ENCODE assay signal across 1 cellular context in the genomic region with DNA sequence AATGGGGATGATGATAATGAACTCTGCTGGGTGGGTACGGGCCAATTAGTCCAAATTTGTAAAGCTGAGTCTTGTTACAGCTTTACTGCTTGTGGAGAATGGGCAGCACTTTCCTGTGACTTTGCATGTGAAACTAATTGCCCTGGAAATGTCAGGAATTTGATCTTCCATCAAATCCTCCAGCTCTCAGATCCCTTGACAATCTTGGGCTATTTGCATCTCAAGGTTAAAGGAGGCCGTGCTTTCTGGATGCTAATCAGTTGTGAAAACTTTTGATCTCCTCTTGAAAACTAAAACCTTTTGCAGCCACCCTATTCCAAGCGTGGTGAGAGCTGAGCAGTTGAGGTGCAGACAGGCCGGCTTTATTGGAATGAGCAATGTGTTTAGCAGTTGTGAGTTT.
TF ChIP-seq lines count a peak whose summit lies in the region.

No MANE protein-coding gene starts in this region.

TF ChIP-seq in H1, 55 proteins besides CTCF, POLR2A, EP300 and RAD21:
- TF ChIP-seq RXRA (IDR thresholded peaks at IDR 0.05; ENCODE audit: insufficient read depth, low read depth, low read length) (no peak), FOSL1 (IDR thresholded peaks at IDR 0.05; ENCODE audit: insufficient read depth, low read depth, low read length) (no peak), BCL11A (IDR thresholded peaks at IDR 0.05; ENCODE audit: low read depth in 2 of 2, low read length in 2 of 2) (no peak), SP4 (IDR thresholded peaks at IDR 0.05; ENCODE audit: low read length) (no peak), SP2 (IDR thresholded peaks at IDR 0.05; ENCODE audit: low read length) (no peak), MAFK (IDR thresholded peaks at IDR 0.05; ENCODE audit: low read depth, low read length) (no peak), JUND (IDR thresholded peaks at IDR 0.05; ENCODE audit: low read length) (0 out of 2 replicates have a peak, but pooled peaks have one; percentile 14), SRF (IDR thresholded peaks at IDR 0.05; ENCODE audit: low read depth, low read length) (no peak), NANOG (IDR thresholded peaks at IDR 0.05; ENCODE audit: insufficient read depth, low read depth, low read length, poor library complexity, severe bottlenecking) (peak; percentile 42), CREB1 (IDR thresholded peaks at IDR 0.05) (no peak), TEAD4 (IDR thresholded peaks at IDR 0.05; ENCODE audit: low read depth, low read length) (peak; percentile 70; the same call in 1 of the 2 replicates), TAF1 (IDR thresholded peaks at IDR 0.05; ENCODE audit: low read depth, low read length) (no peak)
- TF ChIP-seq, protein P1, sequence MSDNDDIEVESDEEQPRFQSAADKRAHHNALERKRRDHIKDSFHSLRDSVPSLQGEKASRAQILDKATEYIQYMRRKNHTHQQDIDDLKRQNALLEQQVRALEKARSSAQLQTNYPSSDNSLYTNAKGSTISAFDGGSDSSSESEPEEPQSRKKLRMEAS (IDR thresholded peaks at IDR 0.05), result no peak
